21 cellular contexts compared by ENCODE assay signal in the genomic region with DNA sequence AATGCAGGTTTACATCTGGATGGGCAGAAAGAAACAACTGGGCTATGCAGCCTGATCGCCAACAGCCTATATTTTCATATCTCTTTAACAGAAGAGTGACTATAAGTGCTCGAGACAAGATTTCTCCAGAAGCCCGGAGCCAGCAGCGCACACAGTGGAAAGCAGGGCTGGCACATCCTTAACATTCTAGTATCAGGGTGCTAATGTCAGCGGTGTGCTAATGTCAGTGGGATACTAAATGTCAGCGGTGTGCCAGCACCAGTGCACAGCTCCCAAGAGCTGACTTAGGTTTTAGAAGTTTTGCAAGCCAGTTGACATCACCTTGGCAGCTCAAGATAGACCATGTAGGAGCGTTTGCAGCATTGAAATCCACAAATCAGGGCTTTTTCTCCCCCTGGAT. TPM values are rescaled to one million over a fixed set of nuclear protein-coding genes. Genes with fewer than 3 reads are reported as not detected.
"Had no signal": no experiment of that assay in that cellular context is flagged by ENCODE, and none has a peak within 500 bp of the region (broad histone marks: within the 10 kb centered on the region; RNA-seq: fewer than 3 reads in every experiment).

No MANE protein-coding gene starts in this region.

- H3K4me3 ChIP-seq: SJCRH30 had no signal

- ATAC-seq: HepG2, SK-N-SH treated with all-trans-retinoic acid at 6 μM for 48 hours had no signal

- H3K36me3 ChIP-seq: SJCRH30 had no signal

- H3K27ac ChIP-seq: SJCRH30 had no signal

- DNase-seq: IMR-90, Karpas-422, KG1, MM.1S, NCI-H1092 treated with DMSO at 0.1 percent for 48 hours, NCI-H1436, NCI-H187, NCI-H2029, NCI-H2081 treated with DMSO at 0.1 percent for 48 hours, NCI-H2171, NCI-H345, NCI-H446 treated with DMSO at 0.1 percent for 48 hours, NCI-H524, NCI-H69, NCI-H774, RPMI8226, SHP77 treated with DMSO at 0.1 percent for 48 hours, SJCRH30 had no signal

- H3K27me3 ChIP-seq: SJCRH30 had no signal

RNA-seq across cellular contexts. Expression of a gene that starts 8.3 kb away (rescaled TPM):
- total RNA-seq: HepG2, HT1080, IMR-90, SJCRH30 had no signal
- polyA plus RNA-seq: HepG2, IMR-90 had no signal
